ENCODE assay signal across 34 cellular contexts in the genomic region with DNA sequence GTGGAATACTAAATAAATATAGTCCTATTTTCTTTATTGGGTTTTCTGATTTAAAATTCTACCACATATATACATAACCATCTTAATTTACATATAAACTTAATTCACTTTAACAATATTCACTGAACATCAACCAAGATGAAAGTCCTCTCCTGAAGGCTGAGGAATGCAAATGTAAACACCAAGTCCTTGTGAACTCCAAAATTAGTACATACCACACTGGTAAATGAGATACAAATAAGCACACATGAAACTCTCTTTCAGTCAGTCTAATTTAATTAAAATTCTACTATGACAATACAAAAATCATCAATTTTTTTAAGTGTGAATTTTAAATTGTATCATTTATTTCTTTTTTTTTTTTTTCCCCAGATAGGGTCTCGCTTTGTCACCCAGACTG.
"Had no signal": no experiment of that assay in that cellular context is flagged by ENCODE, and none has a peak within 500 bp of the region (broad histone marks: within the 10 kb centered on the region; RNA-seq: fewer than 3 reads in every experiment).

No MANE protein-coding gene starts in this region.

- DNase-seq: Karpas-422, Kasumi-1, MG63, MM.1S, MV-4-11, NCI-H1048, NCI-H1092, NCI-H1092 treated with DMSO at 0.1 percent for 48 hours, NCI-H1105, NCI-H1105 treated with DMSO at 0.1 percent for 48 hours, NCI-H1417, NCI-H1417 treated with DMSO at 0.1 percent for 48 hours, NCI-H1436, NCI-H1436 treated with DMSO at 0.1 percent for 48 hours, NCI-H146, NCI-H1694, NCI-H1694 treated with DMSO at 0.1 percent for 48 hours, NCI-H187, NCI-H187 treated with DMSO at 0.1 percent for 48 hours, NCI-H1930, NCI-H2029, NCI-H2029 treated with DMSO at 0.1 percent for 48 hours, NCI-H2081, NCI-H2081 treated with DMSO at 0.1 percent for 48 hours, NCI-H2107, NCI-H2171, NCI-H2171 treated with DMSO at 0.1 percent for 48 hours, NCI-H2227 treated with DMSO at 0.1 percent for 48 hours, NCI-H226, NCI-H345, NCI-H446, NCI-H446 treated with DMSO at 0.1 percent for 48 hours, NCI-H510A, NCI-H510A treated with DMSO at 0.1 percent for 48 hours had no signal

- H3K9me3 ChIP-seq: MG63 had no signal

- H3K27me3 ChIP-seq: MG63 had no signal

- H3K36me3 ChIP-seq: MG63 had no signal

- H3K4me3 ChIP-seq: MG63 had no signal
